ENCODE assay signal across 1 cellular context in genomic region chr2:219294356-219295351, GRCh38.
TF ChIP-seq lines count a peak whose summit lies in the region.

No MANE protein-coding gene starts in this region.

TF ChIP-seq in HepG2, 621 proteins besides CTCF, POLR2A, EP300 and RAD21 (continued from another document and continues in another):
- no peak for TF ChIP-seq E2F2 (CRISPR knock-in tag; IDR thresholded peaks at IDR 0.05; ENCODE audit: borderline replicate concordance)
- TF ChIP-seq RARG (CRISPR knock-in tag; IDR thresholded peaks at IDR 0.05; ENCODE audit: low read depth) = no peak
- TF ChIP-seq ZNF460 (CRISPR knock-in tag; IDR thresholded peaks at IDR 0.05; ENCODE audit: borderline replicate concordance) = no peak
- TF ChIP-seq SNAPC5 (CRISPR knock-in tag; IDR thresholded peaks at IDR 0.05; ENCODE audit: borderline replicate concordance) = 0 out of 2 replicates have a peak, but pooled peaks have one; percentile 39
- peak; percentile 81 for TF ChIP-seq TARDBP (CRISPR knock-in tag; IDR thresholded peaks at IDR 0.05)
- peak; percentile 83; the same call in 1 of the 2 replicates for TF ChIP-seq BCL3 (CRISPR knock-in tag; IDR thresholded peaks at IDR 0.05)
- TF ChIP-seq PCBP1 (IDR thresholded peaks at IDR 0.05; ENCODE audit: borderline replicate concordance, low read depth, low read length) = no peak
- no peak for TF ChIP-seq ZNF282 (IDR thresholded peaks at IDR 0.05; ENCODE audit: partially characterized antibody)
- no peak for TF ChIP-seq CREM (IDR thresholded peaks at IDR 0.05)
- no peak for TF ChIP-seq CREM (CRISPR knock-in tag; IDR thresholded peaks at IDR 0.05)
- peak; percentile 59 for TF ChIP-seq ASH2L (IDR thresholded peaks at IDR 0.05; ENCODE audit: insufficient read length, low read depth, low read length)
- peak; percentile 86; the same call in 1 of the 2 replicates for TF ChIP-seq ZNF816 (CRISPR knock-in tag; IDR thresholded peaks at IDR 0.05; ENCODE audit: borderline replicate concordance)
- TF ChIP-seq HBP1 (CRISPR knock-in tag; IDR thresholded peaks at IDR 0.05; ENCODE audit: low read depth) = peak; percentile 66
- no peak for TF ChIP-seq POLR2AphosphoS2 (IDR thresholded peaks at IDR 0.05; ENCODE audit: low read depth, low read length)
- TF ChIP-seq ZNF691 (CRISPR knock-in tag; IDR thresholded peaks at IDR 0.05; ENCODE audit: borderline replicate concordance, low read depth) = peak; percentile 98; the same call in 1 of the 2 replicates
- TF ChIP-seq LBX2 (CRISPR knock-in tag; IDR thresholded peaks at IDR 0.05; ENCODE audit: borderline replicate concordance) = no peak
- peak; percentile 85 for TF ChIP-seq ATF2 (CRISPR knock-in tag; IDR thresholded peaks at IDR 0.05)
- peak; percentile 82 for TF ChIP-seq YY1 (IDR thresholded peaks at IDR 0.05; ENCODE audit: insufficient read depth, insufficient replicate concordance, low read depth, low read length)
- peak; percentile 87 for TF ChIP-seq MXD4 (CRISPR knock-in tag; IDR thresholded peaks at IDR 0.05)
- peak; percentile 98 for TF ChIP-seq ZFP36L1 (CRISPR knock-in tag; IDR thresholded peaks at IDR 0.05)
- TF ChIP-seq ELF4 (CRISPR knock-in tag; IDR thresholded peaks at IDR 0.05; ENCODE audit: borderline replicate concordance) = 0 out of 2 replicates have a peak, but pooled peaks have one; percentile 30
- TF ChIP-seq SIN3A (IDR thresholded peaks at IDR 0.05; ENCODE audit: borderline replicate concordance, low read depth, low read length) = peak; percentile 69; the same call in 1 of the 2 replicates
- peak; percentile 26; the same call in 1 of the 2 replicates for TF ChIP-seq ZNF12 (CRISPR knock-in tag; IDR thresholded peaks at IDR 0.05)
- no peak; the same call in 1 of the 2 replicates for TF ChIP-seq ZNF558 (CRISPR knock-in tag; IDR thresholded peaks at IDR 0.05; ENCODE audit: borderline replicate concordance)
- no peak for TF ChIP-seq SKIL (CRISPR knock-in tag; IDR thresholded peaks at IDR 0.05; ENCODE audit: borderline replicate concordance)
- peak; percentile 91 for TF ChIP-seq HOXA3 (CRISPR knock-in tag; IDR thresholded peaks at IDR 0.05)
- TF ChIP-seq ZBTB34 (CRISPR knock-in tag; IDR thresholded peaks at IDR 0.05) = 0 out of 2 replicates have a peak, but pooled peaks have one; percentile 4
- TF ChIP-seq CREB1 (IDR thresholded peaks at IDR 0.05) = no peak
- TF ChIP-seq CREB1 (CRISPR knock-in tag; IDR thresholded peaks at IDR 0.05) = no peak
- peak; percentile 63; the same call in 1 of the 2 replicates for TF ChIP-seq ZBTB26 (CRISPR knock-in tag; IDR thresholded peaks at IDR 0.05; ENCODE audit: borderline replicate concordance)
- no peak for TF ChIP-seq BATF2 (CRISPR knock-in tag; IDR thresholded peaks at IDR 0.05)
- peak; percentile 87; the same call in 1 of the 2 replicates for TF ChIP-seq NFKB2 (CRISPR knock-in tag; IDR thresholded peaks at IDR 0.05; ENCODE audit: borderline replicate concordance)
- peak; percentile 71 for TF ChIP-seq TFAP4 (IDR thresholded peaks at IDR 0.05; ENCODE audit: borderline replicate concordance, low read depth)
- peak; percentile 73; the same call in 1 of the 2 replicates for TF ChIP-seq ZNF710 (CRISPR knock-in tag; IDR thresholded peaks at IDR 0.05; ENCODE audit: borderline replicate concordance)
- TF ChIP-seq CCAR2 (optimal IDR thresholded peaks at IDR 0.05; ENCODE audit: low read depth, low read length) = no peak
- no peak for TF ChIP-seq ZNF562 (CRISPR knock-in tag; IDR thresholded peaks at IDR 0.05; ENCODE audit: borderline replicate concordance)
- TF ChIP-seq RXRB (CRISPR knock-in tag; IDR thresholded peaks at IDR 0.05; ENCODE audit: borderline replicate concordance) = peak; percentile 73
- TF ChIP-seq ATRX (CRISPR knock-in tag; IDR thresholded peaks at IDR 0.05; ENCODE audit: borderline replicate concordance) = no peak
- TF ChIP-seq KMT2A (CRISPR knock-in tag; IDR thresholded peaks at IDR 0.05) = peak; percentile 74
- TF ChIP-seq ZNF34 (CRISPR knock-in tag; IDR thresholded peaks at IDR 0.05; ENCODE audit: borderline replicate concordance) = 0 out of 2 replicates have a peak, but pooled peaks have one; percentile 59
- TF ChIP-seq RXRA (CRISPR knock-in tag; IDR thresholded peaks at IDR 0.05) = peak; percentile 76
- 0 out of 2 replicates have a peak, but pooled peaks have one; percentile 67 for TF ChIP-seq ZNF44 (CRISPR knock-in tag; IDR thresholded peaks at IDR 0.05)
- TF ChIP-seq JARID2 (CRISPR knock-in tag; IDR thresholded peaks at IDR 0.05; ENCODE audit: insufficient replicate concordance) = no peak
- peak; percentile 66 for TF ChIP-seq FOSL2 (CRISPR knock-in tag; IDR thresholded peaks at IDR 0.05)
- peak; percentile 95 for TF ChIP-seq ZNF563 (CRISPR knock-in tag; IDR thresholded peaks at IDR 0.05)
- TF ChIP-seq ZFAT (CRISPR knock-in tag; conservative IDR thresholded peaks at IDR 0.05) = 0 out of 2 replicates have a peak, but pooled peaks have one; percentile 47
- TF ChIP-seq ZBTB21 (CRISPR knock-in tag; IDR thresholded peaks at IDR 0.05) = no peak
- TF ChIP-seq ZSCAN20 (CRISPR knock-in tag; IDR thresholded peaks at IDR 0.05; ENCODE audit: borderline replicate concordance) = 0 out of 2 replicates have a peak, but pooled peaks have one; percentile 46
